8 cellular contexts compared by ENCODE assay signal in genomic region chrX:154805696-154806091, GRCh38. TPM values are rescaled to one million over a fixed set of nuclear protein-coding genes. Genes with fewer than 3 reads are reported as not detected.
DNase-seq lines count a peak whose midpoint lies in the region; ATAC-seq and TF ChIP-seq lines count a peak whose summit lies in the region.

No MANE protein-coding gene starts in this region.

- H3K36me3 Mint-ChIP-seq in CD4-positive, CD25-positive, alpha-beta regulatory T cell = no peaks in the 10 kb centered on the region

- peak overlapping the region; percentile 81 to 92 (median 85) for H3K4me3 Mint-ChIP-seq in CD4-positive, CD25-positive, alpha-beta regulatory T cell

- no peaks in the 10 kb centered on the region for H3K9me3 ChIP-seq in CD4-positive, CD25-positive, alpha-beta regulatory T cell (ENCODE audit: control insufficient read depth in 2 of 2, low read length in 2 of 2)

- no peaks in the 10 kb centered on the region for H3K36me3 ChIP-seq in CD4-positive, CD25-positive, alpha-beta regulatory T cell (ENCODE audit: control insufficient read depth, insufficient read depth, low read length)

- H3K27me3 Mint-ChIP-seq in CD4-positive, CD25-positive, alpha-beta regulatory T cell = peaks cover 4% of the 10 kb centered on the region

- peaks cover 4% of the 10 kb centered on the region for H3K27me3 ChIP-seq in CD4-positive, CD25-positive, alpha-beta regulatory T cell (ENCODE audit: control insufficient read depth, insufficient read depth, low read length)

- H3K4me1 Mint-ChIP-seq in CD4-positive, CD25-positive, alpha-beta regulatory T cell = peaks cover 7 to 39% (median 13%) of the 10 kb centered on the region in 4 donors

- peak overlapping the region; percentile 41 for H3K4me3 ChIP-seq in CD4-positive, CD25-positive, alpha-beta regulatory T cell (ENCODE audit: low read depth, low read length)
- H3K4me3 ChIP-seq in Jurkat, Clone E6-1 (ENCODE audit: low read length) = peak overlapping the region; percentile 68
- peak overlapping the region; percentile 35 to 69 for H3K4me3 ChIP-seq in cardiac fibroblast (replicated peaks in 1 of 2; ENCODE audit: low read depth in 2 of 2, low read length in 2 of 2)

- H3K4me1 ChIP-seq in CD4-positive, CD25-positive, alpha-beta regulatory T cell (ENCODE audit: control insufficient read depth, insufficient read depth, low read length, poor library complexity, severe bottlenecking) = peaks cover 20% of the 10 kb centered on the region

- no peak for DNase-seq in CD4-positive, CD25-positive, alpha-beta regulatory T cell
- no peak for DNase-seq in Jurkat, Clone E6-1 (ENCODE audit: low read depth, low spot score)
- DNase-seq in cardiac fibroblast (ENCODE audit: low read depth in 2 of 2) (peak; percentile 35 to 47), midbrain (lab: John Stamatoyannopoulos, UW) (peak; percentile 33), EL (no peak), OCI-M1 (lab: John Stamatoyannopoulos, UW) (no peak)
- no peak for DNase-seq in NK-92 treated with Interleukin-12 subunit alpha and Interleukin-12 subunit beta, amount 100 ng/mL, for 24 hours (lab: John Stamatoyannopoulos, UW)

- no peak for ATAC-seq in CD4-positive, CD25-positive, alpha-beta regulatory T cell (ENCODE audit: low read depth in 2 of 2)
- ATAC-seq in GM18502 (IDR thresholded peaks at IDR 0.05; ENCODE audit: poor library complexity, unreplicated experiment) = no peak

- H3K9me3 Mint-ChIP-seq in CD4-positive, CD25-positive, alpha-beta regulatory T cell = no peaks in the 10 kb centered on the region

- TF ChIP-seq CTCF in cardiac fibroblast (IDR thresholded peaks at IDR 0.05; ENCODE audit: low read depth, low read length) = no peak

- no peak overlapping the region for H3K27ac ChIP-seq in CD4-positive, CD25-positive, alpha-beta regulatory T cell (ENCODE audit: insufficient read depth, low read length, poor library complexity, severe bottlenecking)

- H3K27ac Mint-ChIP-seq in CD4-positive, CD25-positive, alpha-beta regulatory T cell = peak overlapping the region; percentile 9 to 73 (median 48)

RNA-seq across cellular contexts. Expression of gene MPP1, which starts 0.4 kb away (rescaled TPM):
- 12.9 TPM for total RNA-seq in CD4-positive, CD25-positive, alpha-beta regulatory T cell
- polyA plus RNA-seq in CD4-positive, CD25-positive, alpha-beta regulatory T cell = 10 to 100 TPM; 11.3 to 24.0 (median 12.7) TPM
- polyA plus RNA-seq in Jurkat, Clone E6-1 (2012; ENCODE audit: insufficient read depth, insufficient read length) = 49.8 TPM

RNA-seq across cellular contexts. Expression of gene SMIM9, which starts 28.8 kb away (rescaled TPM):
- not detected for total RNA-seq in CD4-positive, CD25-positive, alpha-beta regulatory T cell
- not detected for polyA plus RNA-seq in CD4-positive, CD25-positive, alpha-beta regulatory T cell
- not detected for polyA plus RNA-seq in Jurkat, Clone E6-1 (2012; ENCODE audit: insufficient read depth, insufficient read length)

RNA-seq across cellular contexts. Expression of gene DKC1, which starts 43.0 kb away (rescaled TPM):
- total RNA-seq in CD4-positive, CD25-positive, alpha-beta regulatory T cell = 55.0 TPM
- polyA plus RNA-seq in CD4-positive, CD25-positive, alpha-beta regulatory T cell = 10 to 100 TPM; 28.3 to 44.8 (median 38.0) TPM
- polyA plus RNA-seq in Jurkat, Clone E6-1 (2012; ENCODE audit: insufficient read depth, insufficient read length) = 153 TPM

RNA-seq across cellular contexts. Expression of gene GAB3, which starts 54.8 kb away (rescaled TPM):
- 6.0 TPM for total RNA-seq in CD4-positive, CD25-positive, alpha-beta regulatory T cell
- polyA plus RNA-seq in CD4-positive, CD25-positive, alpha-beta regulatory T cell = 1 to 10 TPM in 1 of 4 donors, under 1 TPM in 3; 0.07 to 1.5 (median 0.55) TPM
- polyA plus RNA-seq in Jurkat, Clone E6-1 (2012; ENCODE audit: insufficient read depth, insufficient read length) = 2.8 TPM

Comparison
In these comparisons a context has a peak if more than half of its experiments do, and no peak if none do; other contexts are left out.
1. DNase-seq: peak in cardiac fibroblast (2 of 2) and midbrain (single experiment); none in CD4-positive, CD25-positive, alpha-beta regulatory T cell (0 of 3), Jurkat, Clone E6-1 (single experiment), EL (single experiment), NK-92 treated with Interleukin-12 subunit alpha and Interleukin-12 subunit beta, amount 100 ng/mL, for 24 hours (single experiment) and OCI-M1 (single experiment).
2. Peak in every context shown above with its lines, with median percentiles within 50 percentile points of each other: H3K4me3 ChIP-seq.